In genomic region chr5:131685514-131686171, GRCh38 we compare ENCODE assay signal across 23 cellular contexts.
"Had no signal": no experiment of that assay in that cellular context is flagged by ENCODE, and none has a peak within 500 bp of the region (broad histone marks: within the 10 kb centered on the region; RNA-seq: fewer than 3 reads in every experiment).

No MANE protein-coding gene starts in this region.

- H3K4me3 ChIP-seq: adrenal gland, colonic mucosa, heart right ventricle, right atrium auricular region, skin epidermis, tibial nerve had no signal

- H3K27me3 Mint-ChIP-seq: activated CD4-positive, alpha-beta memory T cell treated with anti-CD3 and anti-CD28 coated beads for 36 hours; activated CD8-positive, alpha-beta memory T cell treated with anti-CD3 and anti-CD28 coated beads, Interleukin-2, amount 10 ng/mL, durations not matched to agents 7 days and 5 days; activated naive CD4-positive, alpha-beta T cell treated with anti-CD3 and anti-CD28 coated beads, Interleukin-2, amount 10 ng/mL, durations not matched to agents 7 days and 5 days; activated T-cell treated with anti-CD3 and anti-CD28 coated beads, Interleukin-2, amount 50 U/mL, for 24 hours; natural killer cell treated with Interleukin-12 subunit alpha and Interleukin-12 subunit beta and Interleukin-15 and Interleukin-18, amount 100 ng/mL, for 72 hours had no signal

- ATAC-seq: activated CD8-positive, alpha-beta memory T cell treated with anti-CD3 and anti-CD28 coated beads, Interleukin-2, amount 10 ng/mL, durations not matched to agents 7 days and 5 days; foreskin keratinocyte; heart right ventricle; natural killer cell treated with Interleukin-12 subunit alpha and Interleukin-12 subunit beta and Interleukin-15 and Interleukin-18, amount 100 ng/mL, for 72 hours had no signal

- H3K36me3 ChIP-seq: colonic mucosa had no signal

- H3K4me1 ChIP-seq: colonic mucosa, foreskin keratinocyte, right atrium auricular region, tibial nerve had no signal

- H3K27ac ChIP-seq: colonic mucosa, foreskin keratinocyte, heart right ventricle, right atrium auricular region, tibial nerve had no signal

- H3K27ac Mint-ChIP-seq: activated CD4-positive, alpha-beta memory T cell treated with anti-CD3 and anti-CD28 coated beads for 36 hours; activated CD8-positive, alpha-beta memory T cell treated with anti-CD3 and anti-CD28 coated beads, Interleukin-2, amount 10 ng/mL, durations not matched to agents 7 days and 5 days; activated naive CD4-positive, alpha-beta T cell treated with anti-CD3 and anti-CD28 coated beads, Interleukin-2, amount 10 ng/mL, durations not matched to agents 7 days and 5 days; activated T-cell treated with anti-CD3 and anti-CD28 coated beads, Interleukin-2, amount 50 U/mL, for 24 hours; natural killer cell treated with Interleukin-12 subunit alpha and Interleukin-12 subunit beta and Interleukin-15 and Interleukin-18, amount 100 ng/mL, for 72 hours had no signal

- H3K9me3 ChIP-seq: adrenal gland, colonic mucosa, right atrium auricular region, tibial nerve had no signal

- H3K4me3 Mint-ChIP-seq: activated CD4-positive, alpha-beta memory T cell treated with anti-CD3 and anti-CD28 coated beads for 36 hours; activated CD8-positive, alpha-beta memory T cell treated with anti-CD3 and anti-CD28 coated beads, Interleukin-2, amount 10 ng/mL, durations not matched to agents 7 days and 5 days; activated naive CD4-positive, alpha-beta T cell treated with anti-CD3 and anti-CD28 coated beads, Interleukin-2, amount 10 ng/mL, durations not matched to agents 7 days and 5 days; activated T-cell treated with anti-CD3 and anti-CD28 coated beads, Interleukin-2, amount 50 U/mL, for 24 hours; natural killer cell treated with Interleukin-12 subunit alpha and Interleukin-12 subunit beta and Interleukin-15 and Interleukin-18, amount 100 ng/mL, for 72 hours had no signal

- H3K4me1 Mint-ChIP-seq: activated CD8-positive, alpha-beta memory T cell treated with anti-CD3 and anti-CD28 coated beads, Interleukin-2, amount 10 ng/mL, durations not matched to agents 7 days and 5 days; activated naive CD4-positive, alpha-beta T cell treated with anti-CD3 and anti-CD28 coated beads, Interleukin-2, amount 10 ng/mL, durations not matched to agents 7 days and 5 days had no signal

- DNase-seq: activated CD4-positive, alpha-beta memory T cell treated with anti-CD3 and anti-CD28 coated beads for 36 hours; activated CD8-positive, alpha-beta memory T cell treated with anti-CD3 and anti-CD28 coated beads, Interleukin-2, amount 10 ng/mL, durations not matched to agents 7 days and 5 days; activated naive CD4-positive, alpha-beta T cell treated with anti-CD3 and anti-CD28 coated beads, Interleukin-2, amount 10 ng/mL, durations not matched to agents 7 days and 5 days; activated T-cell treated with anti-CD3 and anti-CD28 coated beads, Interleukin-2, amount 50 U/mL, for 24 hours; adrenal gland; central memory CD4-positive, alpha-beta T cell; colonic mucosa; foreskin keratinocyte; heart right ventricle; islet precursor cell; mesenchymal stem cell; nucleus accumbens; posterior cingulate gyrus; stimulated activated CD4-positive, alpha-beta T cell treated with anti-CD3 and anti-CD28 coated beads, Interleukin-15, amount 100 ng/mL, for 24 hours; stimulated activated CD4-positive, alpha-beta T cell treated with anti-CD3 and anti-CD28 coated beads, Interleukin-4, amount 100 ng/mL, for 1 hour; stimulated activated naive CD4-positive, alpha-beta T cell; substantia nigra; T-helper 1 cell; T1000 had no signal

- H3K27me3 ChIP-seq: adrenal gland, colonic mucosa, foreskin keratinocyte, heart right ventricle, right atrium auricular region, tibial nerve had no signal
